1 cellular context compared by ENCODE assay signal in genomic region chr2:180979935-180980184, GRCh38.
TF ChIP-seq lines count a peak whose summit lies in the region.

No MANE protein-coding gene starts in this region.

TF ChIP-seq in K562, 482 proteins besides CTCF, POLR2A, EP300 and RAD21 (continued from another document and continues in another):
- TF ChIP-seq ZNF518B (CRISPR knock-in tag; IDR thresholded peaks at IDR 0.05) (no peak), TCF7L2 (IDR thresholded peaks at IDR 0.05; ENCODE audit: low read depth, low read length) (no peak), POLR2B (IDR thresholded peaks at IDR 0.05; ENCODE audit: low read depth, partially characterized antibody) (no peak), SMAD1 (IDR thresholded peaks at IDR 0.05; ENCODE audit: low read depth, low read length, partially characterized antibody) (no peak), MITF (IDR thresholded peaks at IDR 0.05) (no peak), MEF2D (tag; conservative IDR thresholded peaks at IDR 0.05; ENCODE audit: low read depth) (no peak), ZNF764 (CRISPR knock-in tag; IDR thresholded peaks at IDR 0.05; ENCODE audit: low read depth) (peak; percentile 51; the same call in 1 of the 2 replicates), JUND (IDR thresholded peaks at IDR 0.05; ENCODE audit: borderline replicate concordance, low read depth, low read length) (no peak), JUND (tag; IDR thresholded peaks at IDR 0.05; ENCODE audit: borderline replicate concordance, low read depth, low read length) (no peak), ZNF143 (CRISPR knock-in tag; IDR thresholded peaks at IDR 0.05) (no peak), SRSF1 (IDR thresholded peaks at IDR 0.05; ENCODE audit: low read depth, low read length) (no peak), U2AF1 (optimal IDR thresholded peaks at IDR 0.05; ENCODE audit: low read depth, low read length) (no peak), ZSCAN29 (IDR thresholded peaks at IDR 0.05) (no peak), PHTF2 (CRISPR knock-in tag; IDR thresholded peaks at IDR 0.05) (no peak), SUPT5H (IDR thresholded peaks at IDR 0.05) (peak; percentile 39; the same call in 1 of the 2 replicates), POU5F1 (IDR thresholded peaks at IDR 0.05; ENCODE audit: borderline replicate concordance, low read depth, low read length, partially characterized antibody) (no peak), FOXJ2 (tag; IDR thresholded peaks at IDR 0.05) (no peak), NCOR1 (IDR thresholded peaks at IDR 0.05) (no peak), MAFG (tag; conservative IDR thresholded peaks at IDR 0.05) (no peak), CREM (IDR thresholded peaks at IDR 0.05; ENCODE audit: low read depth) (0 out of 2 replicates have a peak, but pooled peaks have one; percentile 9), LARP7 (IDR thresholded peaks at IDR 0.05) (no peak), SRSF3 (IDR thresholded peaks at IDR 0.05; ENCODE audit: insufficient read depth, low read length) (no peak), NUFIP1 (IDR thresholded peaks at IDR 0.05; ENCODE audit: partially characterized antibody) (no peak), ZNF184 (CRISPR knock-in tag; IDR thresholded peaks at IDR 0.05) (no peak), UBTF (IDR thresholded peaks at IDR 0.05; ENCODE audit: borderline replicate concordance in 1 of 2, low read depth in 2 of 2, low read length in 2 of 2) (0 out of 4 replicates have a peak, but pooled peaks of 1 of the 2 experiments have one; percentile 6), PRDM10 (IDR thresholded peaks at IDR 0.05; ENCODE audit: partially characterized antibody) (peak; percentile 84), ZNF695 (CRISPR knock-in tag; IDR thresholded peaks at IDR 0.05) (0 out of 2 replicates have a peak, but pooled peaks have one; percentile 6), FOXO4 (CRISPR knock-in tag; IDR thresholded peaks at IDR 0.05) (no peak), KDM4B (IDR thresholded peaks at IDR 0.05; ENCODE audit: borderline replicate concordance in 2 of 2, low read depth in 1 of 2) (peak in 1 of 2 experiments; percentile 56; a peak in 1 of 4 replicates), CHD1 (IDR thresholded peaks at IDR 0.05; ENCODE audit: low read length) (no peak), SPI1 (IDR thresholded peaks at IDR 0.05; ENCODE audit: borderline replicate concordance, low read depth, low read length) (no peak), ZNF766 (CRISPR knock-in tag; conservative IDR thresholded peaks at IDR 0.05) (no peak), ZNF431 (CRISPR knock-in tag; IDR thresholded peaks at IDR 0.05) (no peak), FOXJ3 (CRISPR knock-in tag; IDR thresholded peaks at IDR 0.05) (no peak), ATF6 (CRISPR knock-in tag; IDR thresholded peaks at IDR 0.05) (0 out of 2 replicates have a peak, but pooled peaks have one; percentile 56), PTTG1 (tag; IDR thresholded peaks at IDR 0.05; ENCODE audit: low read depth) (no peak), TAF15 (IDR thresholded peaks at IDR 0.05; ENCODE audit: low read depth, low read length) (no peak), DIDO1 (tag; IDR thresholded peaks at IDR 0.05; ENCODE audit: low read depth) (no peak), ZNF717 (CRISPR knock-in tag; IDR thresholded peaks at IDR 0.05) (no peak), ETV5 (CRISPR knock-in tag; IDR thresholded peaks at IDR 0.05; ENCODE audit: low read depth) (no peak), KLF1 (tag; IDR thresholded peaks at IDR 0.05) (no peak), ZNF384 (IDR thresholded peaks at IDR 0.05; ENCODE audit: low read depth, low read length) (no peak), MAX (CRISPR knock-in tag; IDR thresholded peaks at IDR 0.05) (0 out of 2 replicates have a peak, but pooled peaks have one; percentile 37), KLF16 (IDR thresholded peaks at IDR 0.05) (no peak), ZKSCAN8 (CRISPR knock-in tag; IDR thresholded peaks at IDR 0.05) (no peak), ARHGAP35 (IDR thresholded peaks at IDR 0.05; ENCODE audit: partially characterized antibody) (no peak), BCOR (IDR thresholded peaks at IDR 0.05) (peak; percentile 20; the same call in 1 of the 2 replicates), LCOR (CRISPR knock-in tag; IDR thresholded peaks at IDR 0.05) (peak; percentile 15; the same call in 1 of the 2 replicates), ZNF23 (CRISPR knock-in tag; IDR thresholded peaks at IDR 0.05) (no peak), POLR3A (IDR thresholded peaks at IDR 0.05; ENCODE audit: borderline replicate concordance, extremely low read depth, insufficient read depth, insufficient read length) (no peak), NFRKB (IDR thresholded peaks at IDR 0.05; ENCODE audit: low read depth) (peak; percentile 27; the same call in 1 of the 2 replicates), TEAD1 (CRISPR knock-in tag; IDR thresholded peaks at IDR 0.05) (0 out of 4 replicates have a peak, but pooled peaks of 1 of the 2 experiments have one; percentile 56), ZNF75A (CRISPR knock-in tag; IDR thresholded peaks at IDR 0.05) (no peak), NFIC (IDR thresholded peaks at IDR 0.05) (0 out of 2 replicates have a peak, but pooled peaks have one; percentile 27)
